In the genomic region with DNA sequence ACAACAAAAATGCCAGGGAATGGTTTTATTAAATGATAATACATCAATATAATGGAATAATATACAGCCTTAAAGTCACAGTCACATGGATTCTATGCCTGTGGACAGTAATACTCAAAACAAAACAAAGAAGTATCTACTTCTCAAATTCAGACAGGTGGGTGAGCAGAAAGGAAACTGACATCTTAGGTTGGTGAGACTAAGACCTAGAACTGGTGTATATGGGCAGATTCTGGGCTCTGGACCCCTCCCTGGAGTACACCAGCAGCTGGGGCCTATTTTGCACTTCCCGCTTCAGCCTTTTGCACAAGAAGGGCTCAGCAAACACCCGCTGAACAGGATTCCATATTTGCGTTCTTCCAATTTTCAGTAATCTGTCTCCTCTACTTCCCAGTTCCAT, we compare ENCODE assay signal across 1 cellular context.
TF ChIP-seq lines count a peak whose summit lies in the region.

No MANE protein-coding gene starts in this region.

TF ChIP-seq in endothelial cell of umbilical vein, 7 proteins besides CTCF, POLR2A, EP300 and RAD21:
- TF ChIP-seq JUN (IDR thresholded peaks at IDR 0.05; ENCODE audit: borderline replicate concordance, insufficient read depth, insufficient read length, low read depth) (no peak), EZH2 (IDR thresholded peaks at IDR 0.05; ENCODE audit: borderline replicate concordance, low read depth, low read length, severe bottlenecking) (no peak), GATA2 (IDR thresholded peaks at IDR 0.05; ENCODE audit: insufficient read depth, insufficient read length, low read depth, low read length) (no peak), POLR2AphosphoS5 (IDR thresholded peaks at IDR 0.05; ENCODE audit: insufficient read depth, low read depth, low read length) (no peak), FOS (IDR thresholded peaks at IDR 0.05; ENCODE audit: borderline replicate concordance, insufficient read depth, low read length) (no peak), MYC (IDR thresholded peaks at IDR 0.05; ENCODE audit: low read depth, low read length) (no peak)
- TF ChIP-seq, protein P1, sequence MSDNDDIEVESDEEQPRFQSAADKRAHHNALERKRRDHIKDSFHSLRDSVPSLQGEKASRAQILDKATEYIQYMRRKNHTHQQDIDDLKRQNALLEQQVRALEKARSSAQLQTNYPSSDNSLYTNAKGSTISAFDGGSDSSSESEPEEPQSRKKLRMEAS (IDR thresholded peaks at IDR 0.05; ENCODE audit: insufficient read depth, insufficient read length) = no peak
